ENCODE assay signal across 18 cellular contexts in genomic region chr4:8689741-8690140, GRCh38.
DNase-seq lines count a peak whose midpoint lies in the region; ATAC-seq and TF ChIP-seq lines count a peak whose summit lies in the region.
"Had no signal": no experiment of that assay in that cellular context is flagged by ENCODE, and none has a peak within 500 bp of the region (broad histone marks: within the 10 kb centered on the region; RNA-seq: fewer than 3 reads in every experiment).

No MANE protein-coding gene starts in this region.

- no peaks in the 10 kb centered on the region for H3K4me1 ChIP-seq in left ventricle myocardium inferior
- no peaks in the 10 kb centered on the region for H3K4me1 ChIP-seq in suprapubic skin

- no peak for ATAC-seq in GM21737 (IDR thresholded peaks at IDR 0.05; ENCODE audit: unreplicated experiment)

- intact Hi-C loops in cardiac septum (cut with DNase I) (no loop called here), left ventricle myocardium inferior (cut with micrococcal nuclease) (no loop called here)

- DNase-seq in cardiac septum (ENCODE audit: low spot score) (peak; percentile 54), left ventricle myocardium inferior (no peak), mesenteric fat pad (ENCODE audit: low spot score) (peak; percentile 53), suprapubic skin (ENCODE audit: low spot score in 2 of 2) (peak; percentile 48 to 74), NCI-H524 treated with DMSO at 0.1 percent for 48 hours (lab: John Stamatoyannopoulos, UW) (no peak), GM13976 (ENCODE audit: low spot score) (no peak)
- DNase-seq: EL, GF-D8, H9, HFFc6, Kasumi-1, NCI-H1694, NCI-H2081, NCI-H2171, NCI-H526, SHP77 treated with DMSO at 0.1 percent for 48 hours, SK-N-SH had no signal

- H3K27ac ChIP-seq in left ventricle myocardium inferior (replicated peaks) (no peak overlapping the region), suprapubic skin (no peak overlapping the region)

- no peaks in the 10 kb centered on the region for H3K9me3 ChIP-seq in left ventricle myocardium inferior (replicated peaks)
- no peaks in the 10 kb centered on the region for H3K9me3 ChIP-seq in suprapubic skin
- H3K9me3 ChIP-seq: SK-N-SH had no signal

- peaks cover 74% of the 10 kb centered on the region for H3K27me3 ChIP-seq in left ventricle myocardium inferior (ENCODE audit: low read depth)
- peaks cover 49% of the 10 kb centered on the region for H3K27me3 ChIP-seq in suprapubic skin

- H3K4me3 ChIP-seq in left ventricle myocardium inferior (no peak overlapping the region), suprapubic skin (no peak overlapping the region)

- 83% methylated on average over 8 of the region's 8 CpGs for WGBS in suprapubic skin

- no peak for TF ChIP-seq CTCF in left ventricle myocardium inferior (IDR thresholded peaks at IDR 0.05; ENCODE audit: borderline replicate concordance)
- no peak for TF ChIP-seq CTCF in suprapubic skin (IDR thresholded peaks at IDR 0.05)
- TF ChIP-seq CTCF in GM13976 (IDR thresholded peaks at IDR 0.05; ENCODE audit: borderline replicate concordance, control extremely low read depth, extremely low read depth, insufficient read depth, missing control alignments) = no peak

- TF ChIP-seq POLR2A in suprapubic skin (IDR thresholded peaks at IDR 0.05) = no peak

- in situ Hi-C loops in GM13976 (cut with MboI; ENCODE audit: low sequenced_read_pairs, unreplicated experiment) = no loop called here

- no peak for TF ChIP-seq EP300 in suprapubic skin (IDR thresholded peaks at IDR 0.05)

- no peaks in the 10 kb centered on the region for H3K36me3 ChIP-seq in left ventricle myocardium inferior
- no peaks in the 10 kb centered on the region for H3K36me3 ChIP-seq in suprapubic skin

Comparison
In these comparisons a context has a peak if more than half of its experiments do, and no peak if none do; other contexts are left out.
1. DNase-seq: peak in cardiac septum (single experiment), mesenteric fat pad (single experiment) and suprapubic skin (2 of 2); none in left ventricle myocardium inferior (single experiment), NCI-H524 treated with DMSO at 0.1 percent for 48 hours (single experiment) and GM13976 (single experiment).